Comparison of ENCODE assay signal across 22 cellular contexts in genomic region chr3:166661621-166662020, GRCh38.
DNase-seq lines count a peak whose midpoint lies in the region; ATAC-seq and TF ChIP-seq lines count a peak whose summit lies in the region.
"Had no signal": no experiment of that assay in that cellular context is flagged by ENCODE, and none has a peak within 500 bp of the region (broad histone marks: within the 10 kb centered on the region; RNA-seq: fewer than 3 reads in every experiment).

No MANE protein-coding gene starts in this region.

- DNase-seq in NCI-H146 (lab: John Stamatoyannopoulos, UW) (peak; percentile 12), NCI-H146 treated with DMSO at 0.1 percent for 48 hours (lab: John Stamatoyannopoulos, UW; ENCODE audit: unreplicated experiment) (no peak), MM.1S (peak; percentile 25), prostate gland (ENCODE audit: low spot score) (no peak), T-helper 17 cell (no peak)
- no peak for DNase-seq in stimulated activated CD4-positive, alpha-beta T cell treated with anti-CD3 and anti-CD28 coated beads, Interleukin-2, amount 100 ng/mL, for 24 hours
- DNase-seq: Caco-2; CD4-positive, CD25-positive, alpha-beta regulatory T cell; CD8-positive, alpha-beta T cell; DMS153; DND-41; EL; GDM1; GM23248; H7; HCEC 1CT had no signal

- no peak overlapping the region for H3K27ac Mint-ChIP-seq in T-helper 17 cell
- H3K27ac Mint-ChIP-seq: B cell; CD4-positive, CD25-positive, alpha-beta regulatory T cell; CD8-positive, alpha-beta T cell had no signal

- H3F3A ChIP-seq in MM.1S (ENCODE audit: insufficient read depth, low read length), result no peaks in the 10 kb centered on the region

- H3K4me1 ChIP-seq in MM.1S (ENCODE audit: low read length), result no peaks in the 10 kb centered on the region
- H3K4me1 ChIP-seq in OCI-LY3 (ENCODE audit: low read length), result peaks cover 26% of the 10 kb centered on the region
- H3K4me1 ChIP-seq in prostate gland (replicated peaks), result no peaks in the 10 kb centered on the region
- H3K4me1 ChIP-seq: BLaER1, Caco-2 had no signal

- TF ChIP-seq CTCF in MM.1S (IDR thresholded peaks at IDR 0.05; ENCODE audit: low read length) (no peak), OCI-LY3 (IDR thresholded peaks at IDR 0.05; ENCODE audit: low read depth, low read length) (no peak), prostate gland (IDR thresholded peaks at IDR 0.05) (no peak)

- H3K27ac ChIP-seq in MM.1S (ENCODE audit: low read length) (no peak overlapping the region), OCI-LY3 (ENCODE audit: low read length) (0 out of 2 replicates have a peak overlapping the region, but pooled peaks have one; percentile 17), prostate gland (no peak overlapping the region)
- H3K27ac ChIP-seq: 22Rv1, BLaER1, C4-2B, GM23248 had no signal

- no peak for ATAC-seq in T-helper 17 cell
- ATAC-seq: CD8-positive, alpha-beta T cell; GM12878 had no signal

- H3K4me1 Mint-ChIP-seq in T-helper 17 cell, result no peaks in the 10 kb centered on the region
- H3K4me1 Mint-ChIP-seq: B cell; CD4-positive, CD25-positive, alpha-beta regulatory T cell had no signal

- H3K9ac ChIP-seq in MM.1S (ENCODE audit: low read length) (no peak overlapping the region), OCI-LY3 (ENCODE audit: low read length) (no peak overlapping the region)
- H3K9ac ChIP-seq: BLaER1, GM23248 had no signal

- H3K79me2 ChIP-seq in MM.1S (ENCODE audit: low read length) (no peaks in the 10 kb centered on the region), OCI-LY3 (ENCODE audit: low read length) (no peaks in the 10 kb centered on the region)

- H3K9me3 ChIP-seq in MM.1S (replicated peaks; ENCODE audit: insufficient read depth, low read length) (no peaks in the 10 kb centered on the region), OCI-LY3 (ENCODE audit: insufficient read depth, low read length) (peaks cover 5% of the 10 kb centered on the region; the same call in 1 of the 2 replicates), prostate gland (no peaks in the 10 kb centered on the region), T-helper 17 cell (ENCODE audit: control insufficient read depth, low read length, poor library complexity, severe bottlenecking) (no peaks in the 10 kb centered on the region)
- H3K9me3 ChIP-seq: BLaER1 had no signal

- no peak overlapping the region for H3K4me3 ChIP-seq in MM.1S (ENCODE audit: low read length)
- no peak overlapping the region for H3K4me3 ChIP-seq in OCI-LY3 (ENCODE audit: low read length)
- no peak overlapping the region for H3K4me3 ChIP-seq in prostate gland
- H3K4me3 ChIP-seq: BLaER1, GM12878, GM23248 had no signal

- H3K36me3 ChIP-seq in MM.1S (replicated peaks; ENCODE audit: insufficient read depth, low read length), result no peaks in the 10 kb centered on the region
- peaks cover 8% of the 10 kb centered on the region for H3K36me3 ChIP-seq in OCI-LY3 (replicated peaks; ENCODE audit: low read depth, low read length)
- H3K36me3 ChIP-seq in prostate gland, result no peaks in the 10 kb centered on the region
- H3K36me3 ChIP-seq: BLaER1 had no signal

- intact Hi-C loops in prostate gland (cut with DNase I), result no loop called here

- no peaks in the 10 kb centered on the region for H3K27me3 Mint-ChIP-seq in T-helper 17 cell
- H3K27me3 Mint-ChIP-seq: B cell; CD4-positive, CD25-positive, alpha-beta regulatory T cell had no signal

- no peaks in the 10 kb centered on the region for H3K36me3 Mint-ChIP-seq in T-helper 17 cell (ENCODE audit: low read depth)
- H3K36me3 Mint-ChIP-seq: CD4-positive, CD25-positive, alpha-beta regulatory T cell; CD8-positive, alpha-beta T cell had no signal

- TF ChIP-seq POLR2A in prostate gland (IDR thresholded peaks at IDR 0.05), result no peak

- H4K20me1 ChIP-seq in MM.1S (ENCODE audit: insufficient read depth, low read length) (no peaks in the 10 kb centered on the region), OCI-LY3 (ENCODE audit: insufficient read depth, low read length) (no peaks in the 10 kb centered on the region)
- H4K20me1 ChIP-seq: BLaER1 had no signal

- H2AFZ ChIP-seq in MM.1S (ENCODE audit: low read length) (no peak overlapping the region), OCI-LY3 (ENCODE audit: low read depth, low read length) (no peak overlapping the region)
- H2AFZ ChIP-seq: GM23248 had no signal

- H3K9me2 ChIP-seq in MM.1S (replicated peaks; ENCODE audit: insufficient read depth, low read length), result no peaks in the 10 kb centered on the region

- H3K27me3 ChIP-seq in MM.1S (replicated peaks; ENCODE audit: insufficient read depth, low read length) (no peaks in the 10 kb centered on the region), OCI-LY3 (ENCODE audit: low read depth, low read length) (no peaks in the 10 kb centered on the region), prostate gland (replicated peaks; ENCODE audit: insufficient read depth) (no peaks in the 10 kb centered on the region)
- H3K27me3 ChIP-seq: BLaER1 had no signal

- no peak overlapping the region for H3K4me3 Mint-ChIP-seq in T-helper 17 cell
- H3K4me3 Mint-ChIP-seq: B cell; CD4-positive, CD25-positive, alpha-beta regulatory T cell; CD8-positive, alpha-beta T cell had no signal

- 89% methylated on average over 1 of the region's 1 CpG for WGBS in prostate gland

- no peak overlapping the region for H3K4me2 ChIP-seq in MM.1S (ENCODE audit: low read depth, low read length)
- H3K4me2 ChIP-seq in OCI-LY3 (ENCODE audit: low read length), result peak overlapping the region; percentile 2; the same call in 1 of the 2 replicates
- H3K4me2 ChIP-seq: BLaER1 had no signal

Comparison
In these comparisons a context has a peak if more than half of its experiments do, and no peak if none do; other contexts are left out.
1. DNase-seq: peak in NCI-H146 (single experiment) and MM.1S (single experiment); none in NCI-H146 treated with DMSO at 0.1 percent for 48 hours (single experiment), stimulated activated CD4-positive, alpha-beta T cell treated with anti-CD3 and anti-CD28 coated beads, Interleukin-2, amount 100 ng/mL, for 24 hours (0 of 2), prostate gland (single experiment) and T-helper 17 cell (0 of 3).